20 cellular contexts compared by ENCODE assay signal in genomic region chr1:174167404-174167803, GRCh38. TPM values are rescaled to one million over a fixed set of nuclear protein-coding genes. Genes with fewer than 3 reads are reported as not detected.
DNase-seq lines count a peak whose midpoint lies in the region; ATAC-seq and TF ChIP-seq lines count a peak whose summit lies in the region.
"Had no signal": no experiment of that assay in that cellular context is flagged by ENCODE, and none has a peak within 500 bp of the region (broad histone marks: within the 10 kb centered on the region; RNA-seq: fewer than 3 reads in every experiment).

No MANE protein-coding gene starts in this region.

- no peaks in the 10 kb centered on the region for H3K36me3 ChIP-seq in Caco-2 (ENCODE audit: control insufficient read depth, insufficient read depth, low read length)
- H3K36me3 ChIP-seq: thyroid gland had no signal

- H3K36me3 Mint-ChIP-seq in activated B cell treated with CpG ODN at 0.5 μM for 24 hours (ENCODE audit: low read depth) (peaks cover 19% of the 10 kb centered on the region), Caco-2 (ENCODE audit: insufficient read depth, unreplicated experiment) (no peaks in the 10 kb centered on the region)

- H3K27ac Mint-ChIP-seq in activated B cell treated with CpG ODN at 0.5 μM for 24 hours, result peak overlapping the region; percentile 77
- no peak overlapping the region for H3K27ac Mint-ChIP-seq in Caco-2 (ENCODE audit: unreplicated experiment)
- H3K27ac Mint-ChIP-seq: brain, T-helper 17 cell had no signal

- TF ChIP-seq CTCF in GM12865 (IDR thresholded peaks at IDR 0.05; ENCODE audit: insufficient read depth, low read depth, low read length, missing control alignments), result no peak
- no peak for TF ChIP-seq CTCF in activated B cell treated with CpG ODN at 0.5 μM for 24 hours (IDR thresholded peaks at IDR 0.05)
- TF ChIP-seq CTCF in Caco-2 (IDR thresholded peaks at IDR 0.05; ENCODE audit: insufficient read depth in 1 of 2, low read depth in 1 of 2, low read length in 1 of 2, severe bottlenecking in 1 of 2, unreplicated experiment in 1 of 2), result no peak

- no peaks in the 10 kb centered on the region for H3K9me3 ChIP-seq in Caco-2
- H3K9me3 ChIP-seq: mucosa of descending colon, thyroid gland had no signal

- no peaks in the 10 kb centered on the region for H3K27me3 ChIP-seq in Caco-2 (replicated peaks; ENCODE audit: control insufficient read depth, insufficient read depth, low read length)
- H3K27me3 ChIP-seq: thyroid gland had no signal

- intact Hi-C loops in activated B cell treated with CpG ODN at 0.5 μM for 24 hours (cut with micrococcal nuclease), result no loop called here
- intact Hi-C loops in Caco-2 (cut with micrococcal nuclease; ENCODE audit: unreplicated experiment), result loop anchor here (10.0 kb wide), 1 partner anchor 577 kb away; no protein-coding TSS in a partner anchor

- POLR2A ChIA-PET in activated B cell treated with CpG ODN at 0.5 μM for 24 hours (lab: Charles Lee), result interaction anchor here (0.7 to 0.9 kb wide), 2 partner anchors 14 to 1422 kb away, joined by 3 to 5 read pairs; no protein-coding TSS in a partner anchor
- POLR2A ChIA-PET in Caco-2 (lab: Charles Lee), result no interaction called here

- ATAC-seq in GM18868 (IDR thresholded peaks at IDR 0.05; ENCODE audit: unreplicated experiment) (peak; percentile 37), HG03045 (IDR thresholded peaks at IDR 0.05; ENCODE audit: unreplicated experiment) (peak; percentile 50), activated B cell treated with CpG ODN at 0.5 μM for 24 hours (ENCODE audit: low read depth) (no peak), HG03432 (IDR thresholded peaks at IDR 0.05; ENCODE audit: unreplicated experiment) (no peak), GM18907 (IDR thresholded peaks at IDR 0.05; ENCODE audit: unreplicated experiment) (no peak)
- ATAC-seq in stimulated activated naive CD8-positive, alpha-beta T cell treated with anti-CD3 and anti-CD28 coated beads, Interleukin-15, Interleukin-2, amounts not matched to agents 100 U/mL and 50 U/mL, for 24 hours, result no peak
- ATAC-seq: esophagus mucosa, mucosa of descending colon had no signal

- H3K9me3 Mint-ChIP-seq in activated B cell treated with CpG ODN at 0.5 μM for 24 hours (no peaks in the 10 kb centered on the region), Caco-2 (ENCODE audit: unreplicated experiment) (no peaks in the 10 kb centered on the region)
- H3K9me3 Mint-ChIP-seq: activated naive CD4-positive, alpha-beta T cell treated with anti-CD3 and anti-CD28 coated beads, Interleukin-2, amount 50 U/mL, for 24 hours; brain had no signal

- H3K4me3 Mint-ChIP-seq in activated B cell treated with CpG ODN at 0.5 μM for 24 hours, result peak overlapping the region; percentile 29
- H3K4me3 Mint-ChIP-seq in Caco-2 (ENCODE audit: unreplicated experiment), result no peak overlapping the region
- H3K4me3 Mint-ChIP-seq: activated naive CD4-positive, alpha-beta T cell treated with anti-CD3 and anti-CD28 coated beads, Interleukin-2, amount 50 U/mL, for 24 hours; brain; T-helper 17 cell had no signal

- peaks cover 86% of the 10 kb centered on the region for H3K4me1 Mint-ChIP-seq in activated B cell treated with CpG ODN at 0.5 μM for 24 hours
- peaks cover 10% of the 10 kb centered on the region for H3K4me1 Mint-ChIP-seq in Caco-2 (ENCODE audit: low read depth, unreplicated experiment)

- no TSS peak for BruUV-seq in Caco-2 (replicated peaks; lab: Mats Ljungman, UMichigan)

- H3K27me3 Mint-ChIP-seq in activated B cell treated with CpG ODN at 0.5 μM for 24 hours (no peaks in the 10 kb centered on the region), Caco-2 (ENCODE audit: insufficient read depth, unreplicated experiment) (no peaks in the 10 kb centered on the region)
- H3K27me3 Mint-ChIP-seq: activated naive CD4-positive, alpha-beta T cell treated with anti-CD3 and anti-CD28 coated beads, Interleukin-2, amount 50 U/mL, for 24 hours; T-helper 17 cell had no signal

- DNase-seq in GM12865 (ENCODE audit: low read depth) (peak; percentile 64), activated B cell treated with CpG ODN at 0.5 μM for 24 hours (no peak), Caco-2 (no peak)
- DNase-seq in stimulated activated naive CD8-positive, alpha-beta T cell treated with anti-CD3 and anti-CD28 coated beads, Interleukin-15, Interleukin-2, amounts not matched to agents 100 U/mL and 50 U/mL, for 24 hours, result no peak
- DNase-seq: activated CD4-positive, alpha-beta T cell treated with anti-CD3 and anti-CD28 coated beads for 1 hour; activated CD8-positive, alpha-beta memory T cell treated with anti-CD3 and anti-CD28 coated beads, Interleukin-2, amount 50 U/mL, for 48 hours; H7; left cardiac atrium; mucosa of descending colon; nucleus accumbens; Right ventricle myocardium superior; T-helper 17 cell; thyroid gland had no signal

- H3K4me3 ChIP-seq in GM12865 (ENCODE audit: low read depth, low read length) (peak overlapping the region; percentile 51), Caco-2 (ENCODE audit: low read depth, low read length) (no peak overlapping the region)
- H3K4me3 ChIP-seq: mucosa of descending colon, thyroid gland had no signal

- peaks cover 10% of the 10 kb centered on the region; the same call in 1 of the 2 replicates for H3K4me1 ChIP-seq in Caco-2

- CTCF ChIA-PET in activated B cell treated with CpG ODN at 0.5 μM for 24 hours (lab: Charles Lee), result no interaction called here
- CTCF ChIA-PET in Caco-2 (lab: Charles Lee), result no interaction called here

RNA-seq across cellular contexts. Expression of gene RABGAP1L, which starts 8.1 kb away (rescaled TPM):
- total RNA-seq in activated B cell treated with CpG ODN at 0.5 μM for 24 hours (103 and 126 TPM in 2 replicates), Caco-2 (2022) (20.3 and 20.4 TPM in 2 replicates)

Comparison
In these comparisons a context has a peak if more than half of its experiments do, and no peak if none do; other contexts are left out.
1. ATAC-seq: peak in GM18868 (single experiment) and HG03045 (single experiment); none in activated B cell treated with CpG ODN at 0.5 μM for 24 hours (single experiment), HG03432 (single experiment), stimulated activated naive CD8-positive, alpha-beta T cell treated with anti-CD3 and anti-CD28 coated beads, Interleukin-15, Interleukin-2, amounts not matched to agents 100 U/mL and 50 U/mL, for 24 hours (single experiment) and GM18907 (single experiment).